ENCODE assay signal across 1 cellular context in genomic region chr1:246281195-246281594, GRCh38.
TF ChIP-seq lines count a peak whose summit lies in the region.

No MANE protein-coding gene starts in this region.

TF ChIP-seq in HepG2, 621 proteins besides CTCF, POLR2A, EP300 and RAD21 (continued from another document):
- TF ChIP-seq ZFP91 (CRISPR knock-in tag; IDR thresholded peaks at IDR 0.05; ENCODE audit: borderline replicate concordance) (no peak), ZNF616 (CRISPR knock-in tag; IDR thresholded peaks at IDR 0.05; ENCODE audit: low read depth) (no peak), DPF2 (CRISPR knock-in tag; IDR thresholded peaks at IDR 0.05; ENCODE audit: borderline replicate concordance, low read depth) (no peak), POLR2G (IDR thresholded peaks at IDR 0.05; ENCODE audit: low read depth, low read length) (no peak), ZNF263 (CRISPR knock-in tag; IDR thresholded peaks at IDR 0.05) (no peak), IRX3 (CRISPR knock-in tag; IDR thresholded peaks at IDR 0.05; ENCODE audit: borderline replicate concordance, low read depth) (no peak), ZBTB37 (CRISPR knock-in tag; IDR thresholded peaks at IDR 0.05) (no peak), SMARCE1 (IDR thresholded peaks at IDR 0.05; ENCODE audit: borderline replicate concordance) (no peak), DMTF1 (CRISPR knock-in tag; IDR thresholded peaks at IDR 0.05) (no peak), PHF21A (CRISPR knock-in tag; IDR thresholded peaks at IDR 0.05) (no peak), GPN1 (CRISPR knock-in tag; IDR thresholded peaks at IDR 0.05; ENCODE audit: borderline replicate concordance) (no peak), REPIN1 (CRISPR knock-in tag; IDR thresholded peaks at IDR 0.05; ENCODE audit: borderline replicate concordance, low read depth) (no peak), ISL2 (CRISPR knock-in tag; IDR thresholded peaks at IDR 0.05) (no peak), ZNF792 (CRISPR knock-in tag; IDR thresholded peaks at IDR 0.05) (no peak)
